In genomic region chr17:9252525-9252924, GRCh38 we compare ENCODE assay signal across 26 cellular contexts.
DNase-seq lines count a peak whose midpoint lies in the region; ATAC-seq lines count a peak whose summit lies in the region.
"Had no signal": no experiment of that assay in that cellular context is flagged by ENCODE, and none has a peak within 500 bp of the region (broad histone marks: within the 10 kb centered on the region; RNA-seq: fewer than 3 reads in every experiment).

No MANE protein-coding gene starts in this region.

- peaks cover 51% of the 10 kb centered on the region for H3K4me1 Mint-ChIP-seq in activated CD4-positive, alpha-beta T cell treated with anti-CD3 and anti-CD28 coated beads for 36 hours
- H3K4me1 Mint-ChIP-seq in CD8-positive, alpha-beta memory T cell: peaks cover 4 to 13% (median 11%) of the 10 kb centered on the region in 3 donors
- peaks cover 19% of the 10 kb centered on the region for H3K4me1 Mint-ChIP-seq in activated naive CD4-positive, alpha-beta T cell treated with anti-CD3 and anti-CD28 coated beads, Interleukin-2, amount 10 ng/mL, durations not matched to agents 7 days and 5 days

- 94% methylated on average over 5 of the region's 5 CpGs for WGBS in right cardiac atrium

- H3K27me3 ChIP-seq in CD8-positive, alpha-beta memory T cell (ENCODE audit: insufficient read depth, low read length, poor library complexity, severe bottlenecking): no peaks in the 10 kb centered on the region
- no peaks in the 10 kb centered on the region for H3K27me3 ChIP-seq in right cardiac atrium (ENCODE audit: control insufficient read depth, insufficient read depth)
- H3K27me3 ChIP-seq: foreskin keratinocyte, right lobe of liver, SJSA1, tibial artery had no signal

- H3K27ac Mint-ChIP-seq in activated CD4-positive, alpha-beta T cell treated with anti-CD3 and anti-CD28 coated beads for 36 hours: peak overlapping the region; percentile 86
- peak overlapping the region in 5 of 8 donors; percentile 26 to 92 (median 57) for H3K27ac Mint-ChIP-seq in CD8-positive, alpha-beta memory T cell
- H3K27ac Mint-ChIP-seq in activated naive CD4-positive, alpha-beta T cell treated with anti-CD3 and anti-CD28 coated beads, Interleukin-2, amount 10 ng/mL, durations not matched to agents 7 days and 5 days: peak overlapping the region; percentile 75
- H3K27ac Mint-ChIP-seq: activated CD8-positive, alpha-beta memory T cell treated with anti-CD3 and anti-CD28 coated beads, Interleukin-2, amount 10 ng/mL, durations not matched to agents 7 days and 5 days; stimulated activated naive B cell treated with anti-CD40 and anti-IgM and Interleukin-4, amounts not matched to agents 10 μg/mL and 1 μg/mL and 100 μg/mL, for 72 hours had no signal

- CTCF ChIA-PET in activated CD4-positive, alpha-beta T cell treated with anti-CD3 and anti-CD28 coated beads for 36 hours (lab: Charles Lee): interaction anchor here (0.6 to 1.5 kb wide), 5 partner anchors 25 to 292 kb away, joined by 3 to 5 read pairs (median 4); no protein-coding TSS in a partner anchor
- CTCF ChIA-PET in CD8-positive, alpha-beta memory T cell (lab: Charles Lee): no interaction called here
- CTCF ChIA-PET in activated naive CD4-positive, alpha-beta T cell treated with anti-CD3 and anti-CD28 coated beads, Interleukin-2, amount 10 ng/mL, durations not matched to agents 7 days and 5 days (lab: Charles Lee): interaction anchor here (1.2 kb wide), 1 partner anchor 21 kb away, joined by 3 read pairs; no protein-coding TSS in a partner anchor

- no peaks in the 10 kb centered on the region for H3K4me1 ChIP-seq in CD8-positive, alpha-beta memory T cell (ENCODE audit: insufficient read depth, low read length)
- H3K4me1 ChIP-seq in right cardiac atrium (ENCODE audit: control insufficient read depth, insufficient read depth, low read length): no peaks in the 10 kb centered on the region
- H3K4me1 ChIP-seq: foreskin keratinocyte, right lobe of liver had no signal

- POLR2A ChIA-PET in activated CD4-positive, alpha-beta T cell treated with anti-CD3 and anti-CD28 coated beads for 36 hours (lab: Charles Lee): interaction anchor here (0.6 to 1.3 kb wide), 7 partner anchors 12 to 312 kb away, joined by 3 to 9 read pairs (median 3); no protein-coding TSS in a partner anchor
- POLR2A ChIA-PET in CD8-positive, alpha-beta memory T cell (lab: Charles Lee): no interaction called here

- no peaks in the 10 kb centered on the region for H3K36me3 Mint-ChIP-seq in activated CD4-positive, alpha-beta T cell treated with anti-CD3 and anti-CD28 coated beads for 36 hours (ENCODE audit: low read depth)
- H3K36me3 Mint-ChIP-seq in CD8-positive, alpha-beta memory T cell: peaks cover 0 to 21% (median 13%) of the 10 kb centered on the region in 3 donors
- H3K36me3 Mint-ChIP-seq in activated naive CD4-positive, alpha-beta T cell treated with anti-CD3 and anti-CD28 coated beads, Interleukin-2, amount 10 ng/mL, durations not matched to agents 7 days and 5 days: peaks cover 2% of the 10 kb centered on the region
- H3K36me3 Mint-ChIP-seq: activated CD8-positive, alpha-beta memory T cell treated with anti-CD3 and anti-CD28 coated beads, Interleukin-2, amount 10 ng/mL, durations not matched to agents 7 days and 5 days had no signal

- intact Hi-C loops in activated CD4-positive, alpha-beta T cell treated with anti-CD3 and anti-CD28 coated beads for 36 hours (cut with DNase I, micrococcal nuclease): loop anchor here (1.0 to 2.0 kb wide), 5 partner anchors 12 to 38 kb away; no protein-coding TSS in a partner anchor
- intact Hi-C loops in right cardiac atrium (cut with DNase I): no loop called here

- no peak overlapping the region for H3K4me3 ChIP-seq in CD8-positive, alpha-beta memory T cell (ENCODE audit: low read length)
- H3K4me3 ChIP-seq in right cardiac atrium (ENCODE audit: low read length): no peak overlapping the region
- H3K4me3 ChIP-seq: K562, left ventricle myocardium inferior, right lobe of liver, SJSA1, tibial artery had no signal

- no peaks in the 10 kb centered on the region for H3K36me3 ChIP-seq in CD8-positive, alpha-beta memory T cell (ENCODE audit: insufficient read depth, low read length)
- H3K36me3 ChIP-seq: right lobe of liver, SJSA1 had no signal

- peak; percentile 93 for ATAC-seq in activated CD4-positive, alpha-beta T cell treated with anti-CD3 and anti-CD28 coated beads for 36 hours
- ATAC-seq in right cardiac atrium (no peak), esophagus mucosa (no peak)
- ATAC-seq: activated CD8-positive, alpha-beta memory T cell treated with anti-CD3 and anti-CD28 coated beads, Interleukin-2, amount 10 ng/mL, durations not matched to agents 7 days and 5 days; foreskin keratinocyte; K562; stimulated activated naive B cell treated with anti-CD40 and anti-IgM and Interleukin-4, amounts not matched to agents 10 μg/mL and 1 μg/mL and 100 μg/mL, for 72 hours had no signal

- no peak overlapping the region for H3K4me3 Mint-ChIP-seq in activated CD4-positive, alpha-beta T cell treated with anti-CD3 and anti-CD28 coated beads for 36 hours
- H3K4me3 Mint-ChIP-seq in CD8-positive, alpha-beta memory T cell: peak overlapping the region in 1 of 7 donors; percentile 44
- no peak overlapping the region for H3K4me3 Mint-ChIP-seq in activated naive CD4-positive, alpha-beta T cell treated with anti-CD3 and anti-CD28 coated beads, Interleukin-2, amount 10 ng/mL, durations not matched to agents 7 days and 5 days
- H3K4me3 Mint-ChIP-seq: activated CD8-positive, alpha-beta memory T cell treated with anti-CD3 and anti-CD28 coated beads, Interleukin-2, amount 10 ng/mL, durations not matched to agents 7 days and 5 days; stimulated activated naive B cell treated with anti-CD40 and anti-IgM and Interleukin-4, amounts not matched to agents 10 μg/mL and 1 μg/mL and 100 μg/mL, for 72 hours had no signal

- no peaks in the 10 kb centered on the region for H3K9me3 ChIP-seq in CD8-positive, alpha-beta memory T cell (ENCODE audit: low read length)
- H3K9me3 ChIP-seq in right cardiac atrium (ENCODE audit: control insufficient read depth, low read length): no peaks in the 10 kb centered on the region
- H3K9me3 ChIP-seq: left ventricle myocardium inferior, right lobe of liver, SJSA1, tibial artery had no signal

- no peak overlapping the region for H3K27ac ChIP-seq in CD8-positive, alpha-beta memory T cell (ENCODE audit: low read depth, low read length)
- no peak overlapping the region for H3K27ac ChIP-seq in right cardiac atrium (ENCODE audit: low read length)
- H3K27ac ChIP-seq: epithelial cell of prostate, foreskin keratinocyte, left ventricle myocardium inferior, right lobe of liver, SJSA1, tibial artery, VCaP had no signal

- no peaks in the 10 kb centered on the region for H3K9me3 Mint-ChIP-seq in activated CD4-positive, alpha-beta T cell treated with anti-CD3 and anti-CD28 coated beads for 36 hours (ENCODE audit: low read depth)
- no peaks in the 10 kb centered on the region for H3K9me3 Mint-ChIP-seq in CD8-positive, alpha-beta memory T cell
- no peaks in the 10 kb centered on the region for H3K9me3 Mint-ChIP-seq in activated naive CD4-positive, alpha-beta T cell treated with anti-CD3 and anti-CD28 coated beads, Interleukin-2, amount 10 ng/mL, durations not matched to agents 7 days and 5 days
- H3K9me3 Mint-ChIP-seq: stimulated activated naive B cell treated with anti-CD40 and anti-IgM and Interleukin-4, amounts not matched to agents 10 μg/mL and 1 μg/mL and 100 μg/mL, for 72 hours had no signal

- H3K27me3 Mint-ChIP-seq in activated CD4-positive, alpha-beta T cell treated with anti-CD3 and anti-CD28 coated beads for 36 hours: no peaks in the 10 kb centered on the region
- no peaks in the 10 kb centered on the region for H3K27me3 Mint-ChIP-seq in CD8-positive, alpha-beta memory T cell
- no peaks in the 10 kb centered on the region for H3K27me3 Mint-ChIP-seq in activated naive CD4-positive, alpha-beta T cell treated with anti-CD3 and anti-CD28 coated beads, Interleukin-2, amount 10 ng/mL, durations not matched to agents 7 days and 5 days
- H3K27me3 Mint-ChIP-seq: activated CD8-positive, alpha-beta memory T cell treated with anti-CD3 and anti-CD28 coated beads, Interleukin-2, amount 10 ng/mL, durations not matched to agents 7 days and 5 days; stimulated activated naive B cell treated with anti-CD40 and anti-IgM and Interleukin-4, amounts not matched to agents 10 μg/mL and 1 μg/mL and 100 μg/mL, for 72 hours had no signal

- peak; percentile 71 for DNase-seq in activated CD4-positive, alpha-beta T cell treated with anti-CD3 and anti-CD28 coated beads for 36 hours
- no peak for DNase-seq in activated CD4-positive, alpha-beta T cell treated with anti-CD3 and anti-CD28 coated beads, Interleukin-2, amount 50 U/mL, for 1 hour
- peak in 1 of 5 donors; percentile 11 for DNase-seq in CD8-positive, alpha-beta memory T cell
- DNase-seq in activated naive CD4-positive, alpha-beta T cell treated with anti-CD3 and anti-CD28 coated beads, Interleukin-2, amount 10 ng/mL, durations not matched to agents 7 days and 5 days: no peak
- DNase-seq in stimulated activated CD4-positive, alpha-beta T cell treated with anti-CD3 and anti-CD28 coated beads, Interleukin-4, amount 100 ng/mL, for 24 hours: peak; percentile 50
- DNase-seq in G401 (ENCODE audit: low spot score) (no peak), right cardiac atrium (no peak)
- DNase-seq: activated CD8-positive, alpha-beta memory T cell treated with anti-CD3 and anti-CD28 coated beads, Interleukin-2, amount 10 ng/mL, durations not matched to agents 7 days and 5 days; activated gamma-delta T cell treated with Interleukin-2 at 50 U/mL for 16 hours; AML-193; COR-L47; DMS79; foreskin keratinocyte; hippocampal formation; left ventricle myocardium inferior; MM.1S; NCI-H1436; NCI-H526 treated with DMSO at 0.1 percent for 48 hours; right lobe of liver; stimulated activated naive B cell treated with anti-CD40 and anti-IgM and Interleukin-4, amounts not matched to agents 10 μg/mL and 1 μg/mL and 100 μg/mL, for 72 hours; tibial artery had no signal

- in situ Hi-C loops in G401 (cut with HindIII; ENCODE audit: low sequenced_read_pairs): no loop called here

Comparison
In these comparisons a context has a peak if more than half of its experiments do, and no peak if none do; other contexts are left out.
1. DNase-seq: peak in activated CD4-positive, alpha-beta T cell treated with anti-CD3 and anti-CD28 coated beads for 36 hours (single experiment) and stimulated activated CD4-positive, alpha-beta T cell treated with anti-CD3 and anti-CD28 coated beads, Interleukin-4, amount 100 ng/mL, for 24 hours (single experiment); none in activated CD4-positive, alpha-beta T cell treated with anti-CD3 and anti-CD28 coated beads, Interleukin-2, amount 50 U/mL, for 1 hour (single experiment), activated naive CD4-positive, alpha-beta T cell treated with anti-CD3 and anti-CD28 coated beads, Interleukin-2, amount 10 ng/mL, durations not matched to agents 7 days and 5 days (single experiment), G401 (single experiment) and right cardiac atrium (0 of 3).
2. intact Hi-C loops: an anchor here in activated CD4-positive, alpha-beta T cell treated with anti-CD3 and anti-CD28 coated beads for 36 hours (1.0 to 2.0 kb wide); none called in right cardiac atrium.
3. Peak in every context shown above with its lines, with median percentiles within 50 percentile points of each other: H3K27ac Mint-ChIP-seq.